ENCODE assay signal across 13 cellular contexts in genomic region chr12:69664930-69665377, GRCh38. TPM values are rescaled to one million over a fixed set of nuclear protein-coding genes. Genes with fewer than 3 reads are reported as not detected.
DNase-seq lines count a peak whose midpoint lies in the region; FAIRE-seq and TF ChIP-seq lines count a peak whose summit lies in the region.
"Not testable (repeated sequence)": the region's sequence is repeated elsewhere in the genome, so short reads cannot be mapped to it uniquely, and the experiment has no call there.
"Had no signal": no experiment of that assay in that cellular context is flagged by ENCODE, and none has a peak within 500 bp of the region (broad histone marks: within the 10 kb centered on the region; RNA-seq: fewer than 3 reads in every experiment).

No MANE protein-coding gene starts in this region.

- not testable (repeated sequence) for H3K9me3 ChIP-seq in AG04450 (ENCODE audit: control insufficient read depth, insufficient read depth, low read length); cardiac muscle cell (ENCODE audit: low read depth); liver (ENCODE audit: control insufficient read depth in 4 of 4, low read length in 3 of 4)

- not testable (repeated sequence) for H3K9me3 Mint-ChIP-seq in endothelial cell (ENCODE audit: unreplicated experiment)

- POLR2A ChIA-PET in AG04450 (lab: Yijun Ruan, JAX) = not testable (repeated sequence)

- FAIRE-seq in H54 (lab: Jason Lieb, UNC) = peak; percentile 95

- CTCF ChIA-PET in AG04450 (lab: Charles Lee) = interaction anchor here (1.3 to 3.7 kb wide), 3 partner anchors 10 to 25 kb away, joined by 3 to 17 read pairs (median 4); no protein-coding TSS in a partner anchor

- H3K27ac Mint-ChIP-seq in endothelial cell (ENCODE audit: unreplicated experiment) = not testable (repeated sequence)

- not testable (repeated sequence) for H3K36me3 Mint-ChIP-seq in endothelial cell (ENCODE audit: low read depth, unreplicated experiment)

- H3K36me3 ChIP-seq in cardiac muscle cell; liver (ENCODE audit: control insufficient read depth in 4 of 4, insufficient read depth in 3 of 4, low read depth in 1 of 4, low read length in 3 of 4): not testable (repeated sequence)

- not testable (repeated sequence) for H3K27me3 Mint-ChIP-seq in endothelial cell (ENCODE audit: unreplicated experiment)

- TF ChIP-seq POLR2A in H54 (IDR thresholded peaks at IDR 0.05; ENCODE audit: low read depth, low read length) = not testable (repeated sequence)

- H3K4me1 ChIP-seq in cardiac muscle cell (ENCODE audit: low read depth) = peaks cover 27% of the 10 kb centered on the region
- H3K4me1 ChIP-seq in liver (ENCODE audit: control insufficient read depth in 4 of 4, insufficient read depth in 4 of 4, low read length in 3 of 4) = not testable (repeated sequence)

- DNase-seq in AG04450 (ENCODE audit: low read depth, low spot score); H54 (ENCODE audit: insufficient read length, low spot score); retinal pigment epithelial cell (ENCODE audit: low read depth): not testable (repeated sequence)
- DNase-seq in NCI-H69 (lab: John Stamatoyannopoulos, UW) (peak; percentile 2), endothelial cell (ENCODE audit: low spot score) (peak; percentile 5), cardiac muscle cell (ENCODE audit: low read depth in 1 of 2, low spot score in 1 of 2) (peak; percentile 34 to 48)

- peak; percentile 56 to 83 for TF ChIP-seq RAD21 in liver (IDR thresholded peaks at IDR 0.05)

- TF ChIP-seq CTCF in AG04450 (IDR thresholded peaks at IDR 0.05; ENCODE audit: low read depth, low read length) = peak; percentile 37; the same call in 1 of the 2 replicates
- peak; percentile 27; the same call in 1 of the 2 replicates for TF ChIP-seq CTCF in WI38 (IDR thresholded peaks at IDR 0.05; ENCODE audit: low read depth, low read length)
- peak; percentile 34 for TF ChIP-seq CTCF in endothelial cell (IDR thresholded peaks at IDR 0.05; ENCODE audit: unreplicated experiment)
- peak; percentile 38 for TF ChIP-seq CTCF in cardiac muscle cell (IDR thresholded peaks at IDR 0.05; ENCODE audit: low read depth, low read length)
- peak; percentile 41 for TF ChIP-seq CTCF in liver (IDR thresholded peaks at IDR 0.05; ENCODE audit: low read depth, low read length, missing input control)
- TF ChIP-seq CTCF in retinal pigment epithelial cell (conservative IDR thresholded peaks at IDR 0.05; ENCODE audit: low read depth, low read length) = peak; percentile 36

- not testable (repeated sequence) for H3K4me3 ChIP-seq in AG04450 (ENCODE audit: low read depth, low read length); WI38 (ENCODE audit: low read depth, low read length); cardiac muscle cell; liver (ENCODE audit: low read depth in 1 of 3, low read length in 3 of 3); retinal pigment epithelial cell (ENCODE audit: low read length)

- not testable (repeated sequence) for H3K27ac ChIP-seq in AG04450 (ENCODE audit: low read depth, low read length); cardiac muscle cell; liver (ENCODE audit: low read depth in 1 of 2, low read length in 2 of 2)

- H3K4me3 Mint-ChIP-seq in endothelial cell (ENCODE audit: unreplicated experiment) = not testable (repeated sequence)

- WGBS in liver = 47% methylated on average over 6 of the region's 6 CpGs

- not testable (repeated sequence) for H3K9ac ChIP-seq in liver (ENCODE audit: low read depth in 1 of 2, low read length in 2 of 2)

- not testable (repeated sequence) for H3K4me1 Mint-ChIP-seq in endothelial cell (ENCODE audit: unreplicated experiment)

- not testable (repeated sequence) for H3K27me3 ChIP-seq in AG04450 (ENCODE audit: control insufficient read depth, insufficient read depth, low read length); cardiac muscle cell; liver (ENCODE audit: control insufficient read depth in 4 of 4, insufficient read depth in 4 of 4, low read length in 3 of 4)

TF ChIP-seq in liver, 16 proteins besides CTCF, POLR2A, EP300 and RAD21:
- TF ChIP-seq REST (IDR thresholded peaks at IDR 0.05) (peak; percentile 41), RXRA (IDR thresholded peaks at IDR 0.05) (peak in 1 of 2 donors; percentile 33), HNF4A (conservative IDR thresholded peaks at IDR 0.05) (peak in 1 of 2 donors; percentile 64), SP1 (IDR thresholded peaks at IDR 0.05) (peak; percentile 73)

RNA-seq across cellular contexts. Expression of gene BEST3, which starts 34.1 kb away (rescaled TPM):
- polyA plus RNA-seq in AG04450 (2011; rRNA removed) = 0.14 TPM in 1 of 2 replicates, not detected in the other
- polyA minus RNA-seq in AG04450 (2011; rRNA and poly(A)+ RNA removed) = 0.35 TPM in 1 of 2 replicates, not detected in the other
- not detected for total RNA-seq in endothelial cell (ENCODE audit: unreplicated experiment)
- 0.25 TPM in 1 of 2 replicates, not detected in the other for total RNA-seq in cardiac muscle cell
- polyA plus RNA-seq in cardiac muscle cell = not detected in 2 replicates
- total RNA-seq in liver = under 1 TPM in 1 of 2 donors, not detected in 1; 0.89 TPM
- not detected for polyA plus RNA-seq in liver
- total RNA-seq: aorta; CD8-positive, alpha-beta memory T cell; colonic mucosa; naive thymus-derived CD8-positive, alpha-beta T cell had no signal
- polyA plus RNA-seq: aorta; CD8-positive, alpha-beta memory T cell; naive thymus-derived CD8-positive, alpha-beta T cell had no signal

RNA-seq across cellular contexts. Expression of gene LRRC10, which starts 54.2 kb away (rescaled TPM):
- polyA plus RNA-seq in AG04450 (2011; rRNA removed) (not detected in 2 replicates), cardiac muscle cell (40.8 and 59.6 TPM in 2 replicates), liver (not detected)
- not detected in 2 replicates for polyA minus RNA-seq in AG04450 (2011; rRNA and poly(A)+ RNA removed)
- total RNA-seq in endothelial cell (ENCODE audit: unreplicated experiment) (not detected), cardiac muscle cell (33.5 and 44.0 TPM in 2 replicates), liver (not detected)
- total RNA-seq: aorta; CD8-positive, alpha-beta memory T cell; colonic mucosa; naive thymus-derived CD8-positive, alpha-beta T cell; PC-9 had no signal
- polyA plus RNA-seq: CD8-positive, alpha-beta memory T cell; naive thymus-derived CD8-positive, alpha-beta T cell had no signal

Comparison
In these comparisons a context has a peak if more than half of its experiments do, and no peak if none do; other contexts are left out.
1. RNA of gene LRRC10, which starts 54.2 kb away (total RNA-seq): 33.5 to 44.0 TPM in cardiac muscle cell; not detected in endothelial cell (single experiment) and not detected in liver; every median in the first group is over 10 times any median in the second.
2. Peak in every context shown above with its lines, with median percentiles within 50 percentile points of each other: CTCF ChIP-seq.